In genomic region chr3:113046186-113046965, GRCh38 we compare ENCODE assay signal across 1 cellular context. TPM values are rescaled to one million over a fixed set of nuclear protein-coding genes. Genes with fewer than 3 reads are reported as not detected.
DNase-seq lines count a peak whose midpoint lies in the region; FAIRE-seq and TF ChIP-seq lines count a peak whose summit lies in the region.
"Not testable (repeated sequence)": the region's sequence is repeated elsewhere in the genome, so short reads cannot be mapped to it uniquely, and the experiment has no call there.

No MANE protein-coding gene starts in this region.

- not testable (repeated sequence) for FAIRE-seq in kidney (lab: Jason Lieb, UNC)

- peak; percentile 59 for DNase-seq in kidney

- intact Hi-C loops in kidney (cut with DNase I) = not testable (repeated sequence)

- H3K9me3 ChIP-seq in kidney (ENCODE audit: control insufficient read depth in 1 of 2, low read length in 2 of 2) = not testable (repeated sequence)

- not testable (repeated sequence) for H3K36me3 ChIP-seq in kidney (ENCODE audit: control insufficient read depth in 1 of 2, insufficient read depth in 2 of 2, low read length in 2 of 2)

- H3K4me1 ChIP-seq in kidney (ENCODE audit: control insufficient read depth in 1 of 2, insufficient read depth in 1 of 2, low read depth in 1 of 2, low read length in 2 of 2) = not testable (repeated sequence)

- not testable (repeated sequence) for TF ChIP-seq CTCF in kidney (IDR thresholded peaks at IDR 0.05; ENCODE audit: borderline replicate concordance, extremely low read depth, insufficient read depth)

- H3K9ac ChIP-seq in kidney (ENCODE audit: low read length in 2 of 2) = not testable (repeated sequence)

- H3K27ac ChIP-seq in kidney (ENCODE audit: low read depth in 2 of 2, low read length in 2 of 2) = not testable (repeated sequence)

- H3K4me3 ChIP-seq in kidney (ENCODE audit: low read length in 2 of 2) = not testable (repeated sequence)

RNA-seq across cellular contexts. Expression of gene GTPBP8, which starts 55.6 kb away (rescaled TPM):
- 13.7 TPM for total RNA-seq in kidney
- 11.0 TPM for polyA plus RNA-seq in kidney (ENCODE audit: insufficient read depth, low read depth, low replicate concordance)
